Comparison of ENCODE assay signal across 8 cellular contexts in the genomic region with DNA sequence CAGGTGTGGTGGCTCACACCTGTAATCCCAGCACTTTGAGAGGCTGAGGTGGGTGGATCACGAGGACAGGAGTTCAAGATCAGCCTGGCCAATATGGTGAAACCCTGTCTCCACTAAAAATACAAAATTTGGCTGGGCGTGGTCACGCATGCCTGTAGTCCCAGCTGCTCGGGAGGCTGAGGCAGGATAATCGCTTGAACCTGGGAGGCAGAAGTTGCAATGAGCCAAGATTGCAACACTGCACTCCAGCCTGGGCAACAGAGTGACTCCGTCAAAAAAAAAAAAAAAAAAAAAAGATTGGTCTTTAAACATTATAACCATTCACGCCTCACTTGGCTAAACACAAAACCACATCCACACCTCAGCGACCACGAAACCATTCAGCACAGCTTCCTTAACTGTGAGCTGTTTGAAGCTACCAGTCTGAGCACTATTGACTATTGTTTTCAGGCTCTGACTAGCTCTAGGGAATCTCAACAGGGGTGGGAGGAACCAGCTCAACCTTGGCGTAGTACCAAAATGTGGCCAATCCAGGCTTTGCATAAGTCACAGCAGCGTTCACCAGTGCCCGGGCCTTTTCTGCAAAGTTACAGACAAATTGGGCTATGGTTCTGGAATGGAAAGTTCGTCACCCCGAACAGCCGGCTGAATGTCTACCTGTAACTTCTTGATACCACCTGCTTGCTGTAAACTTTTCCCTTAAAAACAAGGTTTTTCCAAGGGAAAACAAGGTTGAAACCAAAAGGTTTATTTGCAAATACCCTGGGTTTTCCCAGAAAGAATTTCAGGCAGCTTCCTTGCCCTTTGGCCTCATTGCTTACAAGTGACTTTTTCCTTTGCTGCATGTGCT.
DNase-seq lines count a peak whose midpoint lies in the region; ATAC-seq and TF ChIP-seq lines count a peak whose summit lies in the region.

No MANE protein-coding gene starts in this region.

- H3K27ac ChIP-seq in SJCRH30: no peak overlapping the region

- ATAC-seq in GM21737 (IDR thresholded peaks at IDR 0.05; ENCODE audit: unreplicated experiment): peak; percentile 97

- H3K9me3 ChIP-seq in SJCRH30 (replicated peaks): no peaks in the 10 kb centered on the region

- intact Hi-C loops in posterior vena cava (cut with DNase I): no loop called here

- H3K27me3 ChIP-seq in SJCRH30: no peaks in the 10 kb centered on the region

- H3K4me3 ChIP-seq in SJCRH30 (no peak overlapping the region), fibroblast of villous mesenchyme (ENCODE audit: low read depth, low read length) (no peak overlapping the region), retinal pigment epithelial cell (ENCODE audit: low read length) (no peak overlapping the region)

- H3K36me3 ChIP-seq in SJCRH30: no peaks in the 10 kb centered on the region

- DNase-seq in NCI-H1417 (lab: John Stamatoyannopoulos, UW) (peak in 2 of 3 experiments; percentile 14 to 61), NCI-H1417 treated with DMSO at 0.1 percent for 48 hours (lab: John Stamatoyannopoulos, UW) (no peak), HT-29 (ENCODE audit: low spot score) (peak; percentile 95), SJCRH30 (peak; percentile 75 to 88), fibroblast of villous mesenchyme (ENCODE audit: low read depth) (peak; percentile 34), retinal pigment epithelial cell (ENCODE audit: low read depth) (peak; percentile 57), posterior vena cava (ENCODE audit: low spot score) (no peak)

- peaks cover 24% of the 10 kb centered on the region for H3K4me1 ChIP-seq in SJCRH30

- no peak for TF ChIP-seq CTCF in fibroblast of villous mesenchyme (IDR thresholded peaks at IDR 0.05; ENCODE audit: insufficient read depth, low read depth, low read length)
- TF ChIP-seq CTCF in retinal pigment epithelial cell (conservative IDR thresholded peaks at IDR 0.05; ENCODE audit: low read depth, low read length): no peak

Comparison
In these comparisons a context has a peak if more than half of its experiments do, and no peak if none do; other contexts are left out.
1. DNase-seq: peak in NCI-H1417 (2 of 3), HT-29 (single experiment), SJCRH30 (2 of 2), fibroblast of villous mesenchyme (single experiment) and retinal pigment epithelial cell (single experiment); none in NCI-H1417 treated with DMSO at 0.1 percent for 48 hours (single experiment) and posterior vena cava (single experiment).